Comparison of ENCODE assay signal across 9 cellular contexts in genomic region chr15:64857421-64857820, GRCh38. TPM values are rescaled to one million over a fixed set of nuclear protein-coding genes. Genes with fewer than 3 reads are reported as not detected.
DNase-seq lines count a peak whose midpoint lies in the region; ATAC-seq and TF ChIP-seq lines count a peak whose summit lies in the region.
"Had no signal": no experiment of that assay in that cellular context is flagged by ENCODE, and none has a peak within 500 bp of the region (broad histone marks: within the 10 kb centered on the region; RNA-seq: fewer than 3 reads in every experiment).

No MANE protein-coding gene starts in this region.

- TF ChIP-seq EP300 in ovary (IDR thresholded peaks at IDR 0.05) = no peak

- H3K9me3 Mint-ChIP-seq in CD4-positive, alpha-beta memory T cell = no peaks in the 10 kb centered on the region

- 53 to 55% (median 53%) methylated on average over 4 of the region's 4 CpGs for WGBS in ovary, 3 donors

- no peak for TF ChIP-seq POLR2A in ovary (IDR thresholded peaks at IDR 0.05)

- peaks cover 34 to 60% (median 48%) of the 10 kb centered on the region in 4 donors for H3K4me1 Mint-ChIP-seq in CD4-positive, alpha-beta memory T cell
- H3K4me1 Mint-ChIP-seq in T-helper 17 cell = peaks cover 57% of the 10 kb centered on the region

- H3K27ac Mint-ChIP-seq in CD4-positive, alpha-beta memory T cell = peak overlapping the region; percentile 64 to 91 (median 86)
- peak overlapping the region; percentile 97 for H3K27ac Mint-ChIP-seq in T-helper 17 cell

- POLR2A ChIA-PET in CD4-positive, alpha-beta memory T cell (lab: Charles Lee; ENCODE audit: partially characterized antibody) = interaction anchor here (0.8 to 2.1 kb wide), 3 partner anchors 12 to 37 kb away, joined by 3 to 17 read pairs (median 4); no protein-coding TSS in a partner anchor

- no peak overlapping the region for H3K4me3 ChIP-seq in CD4-positive, alpha-beta memory T cell (ENCODE audit: low read length in 2 of 2)
- H3K4me3 ChIP-seq in fibroblast of mammary gland (ENCODE audit: control insufficient read depth, low read depth, low read length) = no peak overlapping the region
- H3K4me3 ChIP-seq in ovary = no peak overlapping the region
- H3K4me3 ChIP-seq: SK-N-MC had no signal

- CTCF ChIA-PET in CD4-positive, alpha-beta memory T cell (lab: Charles Lee; ENCODE audit: partially characterized antibody) = interaction anchor here (0.6 to 3.1 kb wide), 8 partner anchors 10 to 118 kb away, joined by 3 to 14 read pairs (median 4); no protein-coding TSS in a partner anchor

- no peak overlapping the region for H3K27ac ChIP-seq in CD4-positive, alpha-beta memory T cell (ENCODE audit: low read depth, low read length)
- peak overlapping the region; percentile 38 to 54 for H3K27ac ChIP-seq in ovary
- H3K27ac ChIP-seq: SK-N-MC had no signal

- H3K27me3 Mint-ChIP-seq in CD4-positive, alpha-beta memory T cell = no peaks in the 10 kb centered on the region
- H3K27me3 Mint-ChIP-seq in T-helper 17 cell = no peaks in the 10 kb centered on the region

- H3K36me3 Mint-ChIP-seq in CD4-positive, alpha-beta memory T cell = peaks cover 21 to 81% of the 10 kb centered on the region in 2 donors
- peaks cover 2% of the 10 kb centered on the region for H3K36me3 Mint-ChIP-seq in T-helper 17 cell (ENCODE audit: low read depth)

- peaks cover 48% of the 10 kb centered on the region for H3K4me1 ChIP-seq in CD4-positive, alpha-beta memory T cell (ENCODE audit: insufficient read depth, low read length)
- H3K4me1 ChIP-seq in ovary (ENCODE audit: insufficient read depth) = peaks cover 27% of the 10 kb centered on the region

- peak overlapping the region in 5 of 8 donors; percentile 7 to 35 (median 21) for H3K4me3 Mint-ChIP-seq in CD4-positive, alpha-beta memory T cell
- H3K4me3 Mint-ChIP-seq in T-helper 17 cell = peak overlapping the region; percentile 77

- ATAC-seq in T-helper 17 cell (no peak), GM19035 (IDR thresholded peaks at IDR 0.05; ENCODE audit: unreplicated experiment) (no peak), GM19023 (IDR thresholded peaks at IDR 0.05; ENCODE audit: unreplicated experiment) (no peak)

- H3K27me3 ChIP-seq in CD4-positive, alpha-beta memory T cell (ENCODE audit: insufficient read depth, low read length) = no peaks in the 10 kb centered on the region
- no peaks in the 10 kb centered on the region for H3K27me3 ChIP-seq in ovary

- H3K9me3 ChIP-seq in CD4-positive, alpha-beta memory T cell (ENCODE audit: control insufficient read depth in 1 of 2, low read length in 2 of 2) = no peaks in the 10 kb centered on the region
- H3K9me3 ChIP-seq in T-helper 17 cell (ENCODE audit: control insufficient read depth, low read length, poor library complexity, severe bottlenecking) (no peaks in the 10 kb centered on the region), ovary (no peaks in the 10 kb centered on the region)

- intact Hi-C loops in CD4-positive, alpha-beta memory T cell (cut with micrococcal nuclease) = no loop called here
- intact Hi-C loops in ovary (cut with DNase I) = no loop called here

- TF ChIP-seq CTCF in fibroblast of mammary gland (conservative IDR thresholded peaks at IDR 0.05; ENCODE audit: control insufficient read depth, insufficient read depth, low read depth, low read length) (no peak), ovary (IDR thresholded peaks at IDR 0.05) (no peak)

- H3K36me3 ChIP-seq in CD4-positive, alpha-beta memory T cell (ENCODE audit: insufficient read depth, low read length) = peaks cover 72% of the 10 kb centered on the region
- H3K36me3 ChIP-seq in ovary = no peaks in the 10 kb centered on the region

- DNase-seq in CD4-positive, alpha-beta memory T cell = no peak
- DNase-seq in T-helper 17 cell (no peak), fibroblast of mammary gland (ENCODE audit: low read depth) (peak; percentile 62), ovary (peak in 1 of 5 donors; percentile 41), NCI-H82 (lab: John Stamatoyannopoulos, UW) (no peak), globus pallidus (ENCODE audit: low spot score) (no peak)

RNA-seq across cellular contexts. Expression of gene PLEKHO2, which starts 15.7 kb away (rescaled TPM):
- total RNA-seq in CD4-positive, alpha-beta memory T cell = 10 to 100 TPM; 22.7 to 24.1 TPM
- polyA plus RNA-seq in CD4-positive, alpha-beta memory T cell = 10 to 100 TPM; 10.6 to 29.1 TPM
- total RNA-seq in T-helper 17 cell = 10 to 100 TPM; 16.3 to 18.2 TPM
- 10 to 100 TPM; 12.6 to 42.7 (median 27.9) TPM for total RNA-seq in ovary
- polyA plus RNA-seq in ovary = 10 to 100 TPM; 16.6 to 19.5 TPM

RNA-seq across cellular contexts. Expression of gene PIF1, which starts 32.0 kb away (rescaled TPM):
- total RNA-seq in CD4-positive, alpha-beta memory T cell = under 1 TPM; 0.17 to 0.58 TPM
- polyA plus RNA-seq in CD4-positive, alpha-beta memory T cell = not detected
- total RNA-seq in T-helper 17 cell (under 1 TPM; 0.44 to 0.45 TPM), ovary (1 to 10 TPM in 2 of 7 donors, under 1 TPM in 3, not detected in 2; 0.18 to 1.4 (median 0.37) TPM)
- polyA plus RNA-seq in ovary = under 1 TPM; 0.98 to 0.99 TPM

RNA-seq across cellular contexts. Expression of gene ANKDD1A, which starts 54.3 kb away (rescaled TPM):
- 1 to 10 TPM; 4.5 to 5.9 TPM for total RNA-seq in CD4-positive, alpha-beta memory T cell
- polyA plus RNA-seq in CD4-positive, alpha-beta memory T cell = 1 to 10 TPM in 1 of 2 donors, under 1 TPM in 1; 0.16 to 1.7 TPM
- 1 to 10 TPM; 3.0 to 8.9 TPM for total RNA-seq in T-helper 17 cell
- total RNA-seq in ovary = 10 to 100 TPM in 5 of 7 donors, 1 to 10 TPM in 2; 5.7 to 29.4 (median 12.1) TPM
- 1 to 10 TPM; 6.2 to 10.0 TPM for polyA plus RNA-seq in ovary
